8 cellular contexts compared by ENCODE assay signal in genomic region chr5:180802325-180803180, GRCh38. TPM values are rescaled to one million over a fixed set of nuclear protein-coding genes. Genes with fewer than 3 reads are reported as not detected.
DNase-seq lines count a peak whose midpoint lies in the region; ATAC-seq, FAIRE-seq and TF ChIP-seq lines count a peak whose summit lies in the region.

Gene MGAT1, minus strand, starts transcription at chr5:180802806. Its CDS starts 9,835 bp downstream, at chr5:180792971.

- TF ChIP-seq POLR2A in thyroid gland (IDR thresholded peaks at IDR 0.05), result peak; percentile 76 to 97

- H3K4me1 Mint-ChIP-seq in activated naive CD8-positive, alpha-beta T cell (ENCODE audit: low read depth), result peaks cover 82% of the 10 kb centered on the region
- peaks cover 34% of the 10 kb centered on the region for H3K4me1 Mint-ChIP-seq in glutamatergic neuron (ENCODE audit: low read depth, unreplicated experiment)

- peak within 1 kb of the TSS; percentile 69 to 100 (median 96) for H3K4me3 ChIP-seq in pancreas
- peak within 1 kb of the TSS; percentile 51 to 92 (median 87) for H3K4me3 ChIP-seq in thyroid gland (replicated peaks in 1 of 3)

- H3K4me1 ChIP-seq in pancreas (peaks cover 31 to 61% (median 37%) of the 10 kb centered on the region in 3 donors), thyroid gland (peaks cover 85 to 88% of the 10 kb centered on the region in 2 donors)

- H3K27ac Mint-ChIP-seq in activated naive CD8-positive, alpha-beta T cell, result peak within 1 kb of the TSS; percentile 99
- peak within 1 kb of the TSS; percentile 53 for H3K27ac Mint-ChIP-seq in glutamatergic neuron (ENCODE audit: unreplicated experiment)

- H3K27me3 ChIP-seq in pancreas (no peaks in the 10 kb centered on the region), thyroid gland (no peaks in the 10 kb centered on the region)

- ATAC-seq in SK-N-SH treated with all-trans-retinoic acid at 6 μM for 48 hours, result peak; percentile 90
- ATAC-seq in pancreas, result peak; percentile 87 to 93 (median 91)

- H3K9me3 ChIP-seq in pancreas (no peaks in the 10 kb centered on the region), thyroid gland (no peaks in the 10 kb centered on the region)

- TF ChIP-seq CTCF in GM20000 (IDR thresholded peaks at IDR 0.05; ENCODE audit: extremely low read depth, missing control alignments) (no peak), glutamatergic neuron (IDR thresholded peaks at IDR 0.05; ENCODE audit: partially characterized antibody, unreplicated experiment) (no peak), pancreas (IDR thresholded peaks at IDR 0.05) (no peak), thyroid gland (IDR thresholded peaks at IDR 0.05) (no peak)

- H3K27ac ChIP-seq in pancreas (peak within 1 kb of the TSS; percentile 94 to 99 (median 98)), thyroid gland (peak within 1 kb of the TSS; percentile 96 to 98 (median 97))

- H3K36me3 Mint-ChIP-seq in activated naive CD8-positive, alpha-beta T cell, result no peaks in the 10 kb centered on the region
- no peaks in the 10 kb centered on the region for H3K36me3 Mint-ChIP-seq in glutamatergic neuron (ENCODE audit: unreplicated experiment)

- intact Hi-C loops in pancreas (cut with DNase I) (no loop called here), thyroid gland (cut with DNase I) (loop anchor here (5.0 kb wide), 1 partner anchor 60 kb away; the partner anchor contains the start of gene ZFP62)

- H3K36me3 ChIP-seq in pancreas (no peaks in the 10 kb centered on the region), thyroid gland (no peaks in the 10 kb centered on the region)

- H3K4me3 Mint-ChIP-seq in activated naive CD8-positive, alpha-beta T cell, result peak within 1 kb of the TSS; percentile 96
- H3K4me3 Mint-ChIP-seq in glutamatergic neuron (ENCODE audit: unreplicated experiment), result peak within 1 kb of the TSS; percentile 83

- DNase-seq in COLO829 (ENCODE audit: low spot score) (peak; percentile 56), GM20000 (ENCODE audit: low spot score) (peak; percentile 99), HUDEP-2 (lab: John Stamatoyannopoulos, UW; ENCODE audit: unreplicated experiment in 76 of 76) (peak in 66 of 76 experiments; percentile 6 to 96 (median 53)), glutamatergic neuron (peak; percentile 86), pancreas (peak; percentile 80 to 97 (median 91)), thyroid gland (peak; percentile 83 to 86)

- no peaks in the 10 kb centered on the region for H3K9me3 Mint-ChIP-seq in activated naive CD8-positive, alpha-beta T cell (ENCODE audit: low read depth)
- peaks cover 8% of the 10 kb centered on the region for H3K9me3 Mint-ChIP-seq in glutamatergic neuron (ENCODE audit: unreplicated experiment)

- no peak for FAIRE-seq in pancreas (lab: Jason Lieb, UNC)

- H3K27me3 Mint-ChIP-seq in activated naive CD8-positive, alpha-beta T cell, result no peaks in the 10 kb centered on the region
- H3K27me3 Mint-ChIP-seq in glutamatergic neuron (ENCODE audit: unreplicated experiment), result peaks cover 6% of the 10 kb centered on the region

- WGBS in pancreas, 2 donors, result 0% methylated on average over 72 to 87 of the region's 87 CpGs
- WGBS in thyroid gland, 2 donors, result 0 to 1% methylated on average over 8 to 18 of the region's 87 CpGs

TF ChIP-seq in SK-N-SH treated with all-trans-retinoic acid at 6 μM for 48 hours, 23 proteins besides CTCF, POLR2A, EP300 and RAD21:
- TF ChIP-seq CSDC2 (CRISPR knock-in tag; IDR thresholded peaks at IDR 0.05), result 0 out of 2 replicates have a peak, but pooled peaks have one; percentile 23
- TF ChIP-seq TOX (CRISPR knock-in tag; IDR thresholded peaks at IDR 0.05; ENCODE audit: borderline replicate concordance), result no peak

RNA-seq across cellular contexts. Expression of gene MGAT1, which starts in this region (rescaled TPM):
- total RNA-seq in glutamatergic neuron (ENCODE audit: unreplicated experiment), result 45.6 TPM
- 10 to 100 TPM; 53.4 to 96.3 (median 76.2) TPM for total RNA-seq in pancreas
- 10 to 100 TPM; 58.8 to 62.9 TPM for polyA plus RNA-seq in pancreas
- total RNA-seq in thyroid gland, result 100 to 1,000 TPM; 155 to 283 (median 200) TPM

Comparison
In these comparisons a context has a peak if more than half of its experiments do, and no peak if none do; other contexts are left out.
1. Peak in every context shown above with its lines: DNase-seq, ATAC-seq, H3K4me3 ChIP-seq and H3K27ac ChIP-seq.